22 cellular contexts compared by ENCODE assay signal in genomic region chr12:94229902-94230301, GRCh38.
DNase-seq lines count a peak whose midpoint lies in the region; ATAC-seq, FAIRE-seq and TF ChIP-seq lines count a peak whose summit lies in the region.
"Had no signal": no experiment of that assay in that cellular context is flagged by ENCODE, and none has a peak within 500 bp of the region (broad histone marks: within the 10 kb centered on the region; RNA-seq: fewer than 3 reads in every experiment).

No MANE protein-coding gene starts in this region.

- no peaks in the 10 kb centered on the region for H3K79me2 ChIP-seq in GM12878 (ENCODE audit: control insufficient read depth, insufficient read depth, low read length)

- no peak for DNase-seq in activated naive CD4-positive, alpha-beta T cell treated with anti-CD3 and anti-CD28 coated beads, Interleukin-2, amount 10 ng/mL, durations not matched to agents 7 days and 5 days
- no peak for DNase-seq in activated naive CD4-positive, alpha-beta T cell treated with anti-CD3 and anti-CD28 coated beads for 36 hours
- DNase-seq in Caco-2 (no peak), SK-MEL-5 (ENCODE audit: low read depth, low spot score) (peak; percentile 57), GM12878 (ENCODE audit: low read depth, low spot score) (no peak)
- DNase-seq in CD4-positive, alpha-beta memory T cell: no peak
- DNase-seq: 8988T; ACHN; AML-193; BE2C; CD4-positive, alpha-beta T cell; COR-L47; DMS153; GOT3; HFFc6 had no signal

- no peaks in the 10 kb centered on the region for H3K9me3 ChIP-seq in Caco-2
- no peaks in the 10 kb centered on the region; the same call in 2 of the 3 replicates for H3K9me3 ChIP-seq in GM12878 (replicated peaks; ENCODE audit: control insufficient read depth, insufficient read depth, low read length)
- no peaks in the 10 kb centered on the region for H3K9me3 ChIP-seq in CD4-positive, alpha-beta memory T cell (ENCODE audit: control insufficient read depth in 1 of 2, low read length in 2 of 2)
- H3K9me3 ChIP-seq: A549; BE2C; BLaER1 treated with 17β-estradiol and CSF1 and Interleukin-3, amounts not matched to agents 10 nM and 100 nM; HAP-1 had no signal

- no peak overlapping the region for H3K4me2 ChIP-seq in GM12878 (ENCODE audit: control insufficient read depth, insufficient read depth)
- H3K4me2 ChIP-seq: A549 had no signal

- 95% methylated on average over 4 of the region's 4 CpGs for WGBS in GM12878 (ENCODE audit: insufficient coverage, insufficient replicate concordance, low lambda C conversion rate, missing lambda C conversion rate)

- SMC1A ChIA-PET in GM12878 (lab: Charles Lee; ENCODE audit: uncharacterized antibody, unreplicated experiment): interaction anchor here (0.6 to 2.7 kb wide), 7 partner anchors 9 to 409 kb away, joined by 3 to 16 read pairs (median 4); no protein-coding TSS in a partner anchor

- H3K36me3 ChIP-seq in Caco-2 (ENCODE audit: control insufficient read depth, insufficient read depth, low read length): 0 out of 2 replicates have a peak, but pooled peaks cover 2% of the 10 kb centered on the region
- H3K36me3 ChIP-seq in GM12878 (ENCODE audit: control insufficient read depth in 2 of 2, insufficient read depth in 2 of 2, low read length in 1 of 2): peaks cover 0 to 19% of the 10 kb centered on the region in 2 experiments; a peak in 2 of 4 replicates
- H3K36me3 ChIP-seq in CD4-positive, alpha-beta memory T cell (ENCODE audit: insufficient read depth, low read length): no peaks in the 10 kb centered on the region
- H3K36me3 ChIP-seq: BE2C had no signal

- no peaks in the 10 kb centered on the region for H3K4me1 ChIP-seq in Caco-2
- peaks cover 39% of the 10 kb centered on the region for H3K4me1 ChIP-seq in GM12878 (ENCODE audit: control insufficient read depth, insufficient read depth, low read length)
- H3K4me1 ChIP-seq in CD4-positive, alpha-beta memory T cell (ENCODE audit: insufficient read depth, low read length): peaks cover 14% of the 10 kb centered on the region
- H3K4me1 ChIP-seq: A549 had no signal

- TF ChIP-seq CTCF in Caco-2 (IDR thresholded peaks at IDR 0.05; ENCODE audit: insufficient read depth in 1 of 2, low read depth in 1 of 2, low read length in 1 of 2, severe bottlenecking in 1 of 2, unreplicated experiment in 1 of 2) (no peak), GM12878 (IDR thresholded peaks at IDR 0.05 in 2 of 3, conservative IDR thresholded peaks at IDR 0.05 in 1 of 3; ENCODE audit: control insufficient read depth in 2 of 3, extremely low read depth in 1 of 3, insufficient read depth in 1 of 3, low read depth in 3 of 3, low read length in 3 of 3) (no peak)

- no peak for FAIRE-seq in GM12878 (lab: Jason Lieb, UNC)
- FAIRE-seq: G401.6, H54 had no signal

- no peak for TF ChIP-seq POLR2A in GM12878 (IDR thresholded peaks at IDR 0.05; ENCODE audit: low read depth, low read length)

- H3K9me3 Mint-ChIP-seq in activated naive CD4-positive, alpha-beta T cell treated with anti-CD3 and anti-CD28 coated beads, Interleukin-2, amount 10 ng/mL, durations not matched to agents 7 days and 5 days: no peaks in the 10 kb centered on the region
- no peaks in the 10 kb centered on the region for H3K9me3 Mint-ChIP-seq in activated naive CD4-positive, alpha-beta T cell treated with anti-CD3 and anti-CD28 coated beads for 36 hours
- no peaks in the 10 kb centered on the region for H3K9me3 Mint-ChIP-seq in Caco-2 (ENCODE audit: unreplicated experiment)
- peaks cover 0 to 2% (median 0%) of the 10 kb centered on the region in 8 donors for H3K9me3 Mint-ChIP-seq in CD4-positive, alpha-beta memory T cell
- H3K9me3 Mint-ChIP-seq: CD14-positive monocyte; CD4-positive, alpha-beta T cell; HFFc6 had no signal

- no peaks in the 10 kb centered on the region for H3K27me3 Mint-ChIP-seq in activated naive CD4-positive, alpha-beta T cell treated with anti-CD3 and anti-CD28 coated beads, Interleukin-2, amount 10 ng/mL, durations not matched to agents 7 days and 5 days
- no peaks in the 10 kb centered on the region for H3K27me3 Mint-ChIP-seq in activated naive CD4-positive, alpha-beta T cell treated with anti-CD3 and anti-CD28 coated beads for 36 hours (ENCODE audit: low read depth)
- H3K27me3 Mint-ChIP-seq in Caco-2 (ENCODE audit: insufficient read depth, unreplicated experiment): no peaks in the 10 kb centered on the region
- no peaks in the 10 kb centered on the region for H3K27me3 Mint-ChIP-seq in CD4-positive, alpha-beta memory T cell
- H3K27me3 Mint-ChIP-seq: CD4-positive, alpha-beta T cell had no signal

- H4K20me1 ChIP-seq in GM12878 (ENCODE audit: control insufficient read depth, insufficient read depth): no peaks in the 10 kb centered on the region
- H4K20me1 ChIP-seq: BLaER1 treated with 17β-estradiol and CSF1 and Interleukin-3, amounts not matched to agents 10 nM and 100 nM had no signal

- H3K27ac Mint-ChIP-seq in activated naive CD4-positive, alpha-beta T cell treated with anti-CD3 and anti-CD28 coated beads, Interleukin-2, amount 10 ng/mL, durations not matched to agents 7 days and 5 days: peak overlapping the region; percentile 42
- no peak overlapping the region for H3K27ac Mint-ChIP-seq in activated naive CD4-positive, alpha-beta T cell treated with anti-CD3 and anti-CD28 coated beads for 36 hours
- H3K27ac Mint-ChIP-seq in Caco-2 (ENCODE audit: unreplicated experiment): peak overlapping the region; percentile 48
- peak overlapping the region in 1 of 7 donors; percentile 41 for H3K27ac Mint-ChIP-seq in CD4-positive, alpha-beta memory T cell
- H3K27ac Mint-ChIP-seq: CD14-positive monocyte, HFFc6 had no signal

- no peak overlapping the region for H3K4me3 Mint-ChIP-seq in activated naive CD4-positive, alpha-beta T cell treated with anti-CD3 and anti-CD28 coated beads, Interleukin-2, amount 10 ng/mL, durations not matched to agents 7 days and 5 days
- H3K4me3 Mint-ChIP-seq in activated naive CD4-positive, alpha-beta T cell treated with anti-CD3 and anti-CD28 coated beads for 36 hours: no peak overlapping the region
- no peak overlapping the region for H3K4me3 Mint-ChIP-seq in Caco-2 (ENCODE audit: unreplicated experiment)
- no peak overlapping the region for H3K4me3 Mint-ChIP-seq in CD4-positive, alpha-beta memory T cell
- H3K4me3 Mint-ChIP-seq: CD14-positive monocyte; CD4-positive, alpha-beta T cell; HFFc6 had no signal

- H3K27me3 ChIP-seq in Caco-2 (replicated peaks; ENCODE audit: control insufficient read depth, insufficient read depth, low read length): no peaks in the 10 kb centered on the region
- H3K27me3 ChIP-seq in GM12878 (replicated peaks in 1 of 2; ENCODE audit: control insufficient read depth in 2 of 2, insufficient read depth in 2 of 2, low read length in 1 of 2): no peaks in the 10 kb centered on the region
- H3K27me3 ChIP-seq in CD4-positive, alpha-beta memory T cell (ENCODE audit: insufficient read depth, low read length): no peaks in the 10 kb centered on the region

- POLR2A ChIA-PET in Caco-2 (lab: Charles Lee) (no interaction called here), GM12878 (lab: Charles Lee) (interaction anchor here (0.8 to 1.5 kb wide), 2 partner anchors 22 to 79 kb away, joined by 3 to 4 read pairs; no protein-coding TSS in a partner anchor)
- POLR2A ChIA-PET in CD4-positive, alpha-beta memory T cell (lab: Charles Lee; ENCODE audit: partially characterized antibody): interaction anchor here (1.6 kb wide), 1 partner anchor 22 kb away, joined by 6 read pairs; no protein-coding TSS in a partner anchor

- RAD21 ChIA-PET in GM12878 (lab: Charles Lee; ENCODE audit: unreplicated experiment): interaction anchor here (1.0 to 1.5 kb wide), 2 partner anchors 12 to 22 kb away, joined by 3 to 7 read pairs; no protein-coding TSS in a partner anchor

- BruUV-seq in Caco-2 (replicated peaks; lab: Mats Ljungman, UMichigan): no TSS peak
- BruUV-seq in GM12878 (replicated peaks; lab: Mats Ljungman, UMichigan): no TSS peak

- peaks cover 66% of the 10 kb centered on the region for H3K36me3 Mint-ChIP-seq in activated naive CD4-positive, alpha-beta T cell treated with anti-CD3 and anti-CD28 coated beads, Interleukin-2, amount 10 ng/mL, durations not matched to agents 7 days and 5 days
- peaks cover 14% of the 10 kb centered on the region for H3K36me3 Mint-ChIP-seq in activated naive CD4-positive, alpha-beta T cell treated with anti-CD3 and anti-CD28 coated beads for 36 hours (ENCODE audit: low read depth)
- H3K36me3 Mint-ChIP-seq in Caco-2 (ENCODE audit: insufficient read depth, unreplicated experiment): peaks cover 68% of the 10 kb centered on the region
- H3K36me3 Mint-ChIP-seq in CD4-positive, alpha-beta memory T cell: peaks cover 47 to 49% of the 10 kb centered on the region in 2 donors

- TF ChIP-seq RAD21 in GM12878 (IDR thresholded peaks at IDR 0.05; ENCODE audit: insufficient read depth, low read depth, low read length): no peak

- H3K4me3 ChIP-seq in Caco-2 (ENCODE audit: low read depth, low read length) (no peak overlapping the region), GM12878 (no peak overlapping the region)
- no peak overlapping the region for H3K4me3 ChIP-seq in CD4-positive, alpha-beta memory T cell (ENCODE audit: low read length in 2 of 2)
- H3K4me3 ChIP-seq: A549; BLaER1 treated with 17β-estradiol and CSF1 and Interleukin-3, amounts not matched to agents 10 nM and 100 nM; HAP-1 had no signal

- ATAC-seq in GM12878 (no peak), GM18502 (IDR thresholded peaks at IDR 0.05; ENCODE audit: poor library complexity, unreplicated experiment) (no peak)
- ATAC-seq: A549 had no signal

- peaks cover 27% of the 10 kb centered on the region for H3K4me1 Mint-ChIP-seq in activated naive CD4-positive, alpha-beta T cell treated with anti-CD3 and anti-CD28 coated beads, Interleukin-2, amount 10 ng/mL, durations not matched to agents 7 days and 5 days
- peaks cover 6% of the 10 kb centered on the region for H3K4me1 Mint-ChIP-seq in activated naive CD4-positive, alpha-beta T cell treated with anti-CD3 and anti-CD28 coated beads for 36 hours (ENCODE audit: low read depth)
- peaks cover 11% of the 10 kb centered on the region for H3K4me1 Mint-ChIP-seq in Caco-2 (ENCODE audit: low read depth, unreplicated experiment)
- peaks cover 11 to 25% (median 19%) of the 10 kb centered on the region in 4 donors for H3K4me1 Mint-ChIP-seq in CD4-positive, alpha-beta memory T cell

- CTCF ChIA-PET in activated naive CD4-positive, alpha-beta T cell treated with anti-CD3 and anti-CD28 coated beads, Interleukin-2, amount 10 ng/mL, durations not matched to agents 7 days and 5 days (lab: Charles Lee): no interaction called here
- CTCF ChIA-PET in activated naive CD4-positive, alpha-beta T cell treated with anti-CD3 and anti-CD28 coated beads for 36 hours (lab: Charles Lee): no interaction called here
- CTCF ChIA-PET in Caco-2 (lab: Charles Lee): no interaction called here
- CTCF ChIA-PET in GM12878 (lab: Yijun Ruan, JAX): interaction anchor here (1.4 kb wide), 1 partner anchor 40 kb away, joined by 3 read pairs; no protein-coding TSS in a partner anchor
- CTCF ChIA-PET in CD4-positive, alpha-beta memory T cell (lab: Charles Lee; ENCODE audit: partially characterized antibody): no interaction called here

- no peak overlapping the region for H3K9ac ChIP-seq in GM12878 (ENCODE audit: control insufficient read depth, insufficient read depth, low read length)
- H3K9ac ChIP-seq: BLaER1 treated with 17β-estradiol and CSF1 and Interleukin-3, amounts not matched to agents 10 nM and 100 nM had no signal

- intact Hi-C loops in activated naive CD4-positive, alpha-beta T cell treated with anti-CD3 and anti-CD28 coated beads for 36 hours (cut with micrococcal nuclease): loop anchor here (1.0 kb wide), 1 partner anchor 22 kb away; no protein-coding TSS in a partner anchor
- intact Hi-C loops in Caco-2 (cut with micrococcal nuclease; ENCODE audit: unreplicated experiment): no loop called here
- intact Hi-C loops in GM12878 (cut with micrococcal nuclease; ENCODE audit: unreplicated experiment): loop anchor here (2.0 kb wide), 2 partner anchors 33 to 79 kb away; no protein-coding TSS in a partner anchor
- intact Hi-C loops in CD4-positive, alpha-beta memory T cell (cut with micrococcal nuclease): no loop called here

- peak overlapping the region; percentile 1; the same call in 1 of the 2 replicates for H3K27ac ChIP-seq in GM12878 (ENCODE audit: control insufficient read depth, insufficient read depth)
- H3K27ac ChIP-seq in CD4-positive, alpha-beta memory T cell (ENCODE audit: low read depth, low read length): no peak overlapping the region
- H3K27ac ChIP-seq: A549; BLaER1 treated with 17β-estradiol and CSF1 and Interleukin-3, amounts not matched to agents 10 nM and 100 nM had no signal

- no peak for TF ChIP-seq EP300 in GM12878 (IDR thresholded peaks at IDR 0.05; ENCODE audit: borderline replicate concordance in 1 of 2, control insufficient read depth in 1 of 2, low read depth in 2 of 2, low read length in 2 of 2)

- H2AFZ ChIP-seq in GM12878 (ENCODE audit: control insufficient read depth, low read depth, low read length): no peak overlapping the region

- in situ Hi-C loops in SK-MEL-5 (cut with HindIII; ENCODE audit: low pct_unique_long_range_greater_than_20kb, low sequenced_read_pairs) (no loop called here), GM12878 (cut with MboI) (no loop called here)

Comparison
In these comparisons a context has a peak if more than half of its experiments do, and no peak if none do; other contexts are left out.
1. intact Hi-C loops: an anchor here in activated naive CD4-positive, alpha-beta T cell treated with anti-CD3 and anti-CD28 coated beads for 36 hours (1.0 kb wide) and GM12878 (2.0 kb wide); none called in Caco-2 and CD4-positive, alpha-beta memory T cell.